9 cellular contexts compared by ENCODE assay signal in the genomic region with DNA sequence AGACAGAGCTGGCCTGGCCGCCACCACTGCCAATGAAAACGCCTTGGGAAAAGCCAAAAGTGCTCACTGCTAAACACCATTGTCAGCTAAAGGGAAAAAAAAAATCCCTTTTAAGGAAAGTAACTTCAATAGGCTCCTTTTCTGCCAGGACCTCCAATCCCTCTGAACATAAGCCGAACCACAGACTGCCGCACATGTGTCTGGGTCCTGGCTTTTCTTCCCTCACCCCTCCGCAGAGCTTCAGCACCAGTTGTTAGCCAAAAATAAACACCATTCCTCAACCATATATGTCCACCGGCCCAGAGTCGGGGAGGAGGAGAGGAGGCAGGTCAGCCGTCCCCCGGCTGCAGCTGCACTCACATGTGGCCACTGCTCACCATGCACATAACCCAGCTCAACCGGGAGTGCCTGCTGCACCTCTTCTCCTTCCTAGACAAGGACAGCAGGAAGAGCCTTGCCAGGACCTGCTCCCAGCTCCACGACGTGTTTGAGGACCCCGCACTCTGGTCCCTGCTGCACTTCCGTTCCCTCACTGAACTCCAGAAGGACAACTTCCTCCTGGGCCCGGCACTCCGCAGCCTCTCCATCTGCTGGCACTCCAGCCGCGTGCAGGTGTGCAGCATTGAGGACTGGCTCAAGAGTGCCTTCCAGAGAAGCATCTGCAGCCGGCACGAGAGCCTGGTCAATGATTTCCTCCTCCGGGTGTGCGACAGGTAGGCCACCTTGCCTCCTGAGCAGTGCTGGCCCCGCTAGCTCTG. TPM values are rescaled to one million over a fixed set of nuclear protein-coding genes. Genes with fewer than 3 reads are reported as not detected.
DNase-seq lines count a peak whose midpoint lies in the region; ATAC-seq lines count a peak whose summit lies in the region.
"Had no signal": no experiment of that assay in that cellular context is flagged by ENCODE, and none has a peak within 500 bp of the region (broad histone marks: within the 10 kb centered on the region; RNA-seq: fewer than 3 reads in every experiment).

A gene with protein sequence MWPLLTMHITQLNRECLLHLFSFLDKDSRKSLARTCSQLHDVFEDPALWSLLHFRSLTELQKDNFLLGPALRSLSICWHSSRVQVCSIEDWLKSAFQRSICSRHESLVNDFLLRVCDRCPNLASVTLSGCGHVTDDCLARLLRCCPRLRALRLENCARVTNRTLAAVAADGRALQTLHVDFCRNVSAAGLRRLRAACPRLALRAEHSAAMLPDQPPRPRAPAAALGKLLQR (plus strand): TSS at position 355 of the 758 bp plus-strand sequence. CDS start 6 bp downstream, at position 361.

- H3K27ac ChIP-seq in naive thymus-derived CD4-positive, alpha-beta T cell (ENCODE audit: low read depth, low read length), result peak within 1 kb of the TSS; percentile 15

- H3K4me3 ChIP-seq in naive thymus-derived CD4-positive, alpha-beta T cell (ENCODE audit: low read length), result no peak within 1 kb of the TSS

- POLR2A ChIA-PET in naive thymus-derived CD4-positive, alpha-beta T cell (lab: Charles Lee), result interaction anchor here (0.7 to 0.9 kb wide), 3 partner anchors 12 to 128 kb away, joined by 3 to 4 read pairs (median 3); no protein-coding TSS in a partner anchor

- CTCF ChIA-PET in naive thymus-derived CD4-positive, alpha-beta T cell (lab: Charles Lee), result interaction anchor here (2.6 to 6.5 kb wide), 2 partner anchors 13 to 133 kb away, joined by 9 to 40 read pairs; no protein-coding TSS in a partner anchor

- intact Hi-C loops in dendritic cell treated with granulocyte-macrophage colony-stimulating factor and Interleukin-4, amounts not matched to agents 40 ng/mL and 50 ng/mL, for 4 days (cut with micrococcal nuclease), result no loop called here
- intact Hi-C loops in naive thymus-derived CD4-positive, alpha-beta T cell (cut with micrococcal nuclease), result loop anchor here in 1 of 2 donors (10.0 kb wide), 1 partner anchor 312 kb away; no protein-coding TSS in a partner anchor

- H3K4me1 ChIP-seq in naive thymus-derived CD4-positive, alpha-beta T cell (ENCODE audit: control insufficient read depth in 2 of 2, insufficient read depth in 2 of 2, low read length in 2 of 2), result peaks cover 15 to 18% of the 10 kb centered on the region in 2 donors

- H3K27me3 ChIP-seq in naive thymus-derived CD4-positive, alpha-beta T cell (ENCODE audit: control insufficient read depth in 2 of 2, insufficient read depth in 2 of 2, low read length in 2 of 2), result no peaks in the 10 kb centered on the region

- H3K4me1 Mint-ChIP-seq in dendritic cell treated with granulocyte-macrophage colony-stimulating factor and Interleukin-4, amounts not matched to agents 40 ng/mL and 50 ng/mL, for 4 days (ENCODE audit: low read depth), result peaks cover 75% of the 10 kb centered on the region
- peaks cover 33 to 76% (median 69%) of the 10 kb centered on the region in 7 donors for H3K4me1 Mint-ChIP-seq in naive thymus-derived CD4-positive, alpha-beta T cell

- H3K36me3 ChIP-seq in naive thymus-derived CD4-positive, alpha-beta T cell (ENCODE audit: control insufficient read depth in 2 of 3, insufficient read depth in 3 of 3, low read length in 3 of 3), result no peaks in the 10 kb centered on the region

- H3K27ac Mint-ChIP-seq in dendritic cell treated with granulocyte-macrophage colony-stimulating factor and Interleukin-4, amounts not matched to agents 40 ng/mL and 50 ng/mL, for 4 days, result peak within 1 kb of the TSS; percentile 73
- H3K27ac Mint-ChIP-seq in naive thymus-derived CD4-positive, alpha-beta T cell, result peak within 1 kb of the TSS; percentile 29 to 93 (median 90)

- ATAC-seq in naive thymus-derived CD4-positive, alpha-beta T cell, result no peak
- ATAC-seq in HG02884 (IDR thresholded peaks at IDR 0.05; ENCODE audit: unreplicated experiment) (no peak), HG02763 (IDR thresholded peaks at IDR 0.05; ENCODE audit: unreplicated experiment) (no peak)

- H3K9me3 ChIP-seq in naive thymus-derived CD4-positive, alpha-beta T cell (ENCODE audit: control insufficient read depth in 2 of 3, low read length in 3 of 3), result no peaks in the 10 kb centered on the region

- H3K4me3 Mint-ChIP-seq in dendritic cell treated with granulocyte-macrophage colony-stimulating factor and Interleukin-4, amounts not matched to agents 40 ng/mL and 50 ng/mL, for 4 days, result no peak within 1 kb of the TSS
- peak within 1 kb of the TSS in 7 of 10 donors; percentile 4 to 93 (median 27) for H3K4me3 Mint-ChIP-seq in naive thymus-derived CD4-positive, alpha-beta T cell

- peaks cover 40% of the 10 kb centered on the region for H3K36me3 Mint-ChIP-seq in dendritic cell treated with granulocyte-macrophage colony-stimulating factor and Interleukin-4, amounts not matched to agents 40 ng/mL and 50 ng/mL, for 4 days (ENCODE audit: low read depth)
- peaks cover 3 to 27% (median 17%) of the 10 kb centered on the region in 5 donors for H3K36me3 Mint-ChIP-seq in naive thymus-derived CD4-positive, alpha-beta T cell

- DNase-seq in AG08395 (ENCODE audit: low spot score), result peak; percentile 21
- peak; percentile 67 for DNase-seq in NCI-H2029 (lab: John Stamatoyannopoulos, UW)
- DNase-seq in naive thymus-derived CD4-positive, alpha-beta T cell, result no peak
- no peak for DNase-seq in NCI-H526 (lab: John Stamatoyannopoulos, UW)
- no peak for DNase-seq in cerebellar cortex (ENCODE audit: low spot score)

- H3K9me3 Mint-ChIP-seq in dendritic cell treated with granulocyte-macrophage colony-stimulating factor and Interleukin-4, amounts not matched to agents 40 ng/mL and 50 ng/mL, for 4 days, result no peaks in the 10 kb centered on the region
- H3K9me3 Mint-ChIP-seq in naive thymus-derived CD4-positive, alpha-beta T cell, result peaks cover 0 to 4% (median 0%) of the 10 kb centered on the region in 11 donors

- H3K27me3 Mint-ChIP-seq in dendritic cell treated with granulocyte-macrophage colony-stimulating factor and Interleukin-4, amounts not matched to agents 40 ng/mL and 50 ng/mL, for 4 days, result no peaks in the 10 kb centered on the region
- H3K27me3 Mint-ChIP-seq in naive thymus-derived CD4-positive, alpha-beta T cell, result no peaks in the 10 kb centered on the region

RNA-seq across cellular contexts. Expression of the gene that starts here (rescaled TPM):
- total RNA-seq in naive thymus-derived CD4-positive, alpha-beta T cell, result 1 to 10 TPM in 4 of 5 experiments, under 1 TPM in 1; 0.94 to 3.3 (median 1.6) TPM
- 1 to 10 TPM; 1.0 to 2.4 TPM for polyA plus RNA-seq in naive thymus-derived CD4-positive, alpha-beta T cell
- total RNA-seq: SK-MEL-5 had no signal

Comparison
In these comparisons a context has a peak if more than half of its experiments do, and no peak if none do; other contexts are left out.
1. DNase-seq: peak in AG08395 (single experiment) and NCI-H2029 (single experiment); none in naive thymus-derived CD4-positive, alpha-beta T cell (0 of 9), NCI-H526 (0 of 2) and cerebellar cortex (single experiment).